In the genomic region with DNA sequence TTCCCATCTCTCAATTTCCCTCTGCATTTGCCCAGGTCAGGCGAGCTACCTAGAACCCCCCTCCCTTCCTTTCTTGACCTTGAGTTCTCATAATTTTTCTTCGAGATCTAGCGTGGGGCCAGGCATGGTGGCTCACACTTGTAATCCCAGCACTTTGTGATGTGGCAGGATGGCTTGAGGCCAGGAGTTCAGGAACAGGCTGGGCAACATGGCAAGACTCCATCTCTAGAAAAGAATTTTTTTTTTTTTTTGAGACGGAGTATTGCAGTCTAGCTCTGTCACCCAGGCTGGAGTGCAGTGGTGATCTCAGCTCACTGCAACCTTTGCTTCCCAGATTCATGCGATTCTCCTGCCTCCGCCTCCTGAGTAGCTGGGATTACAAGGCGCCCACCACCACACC, we compare ENCODE assay signal across 23 cellular contexts. TPM values are rescaled to one million over a fixed set of nuclear protein-coding genes. Genes with fewer than 3 reads are reported as not detected.
A peak's percentile ranks its signal among the peaks of the same experiment; 100 is the strongest.
DNase-seq lines count a peak whose midpoint lies in the region; ATAC-seq, FAIRE-seq and TF ChIP-seq lines count a peak whose summit lies in the region.
"Had no signal": no experiment of that assay in that cellular context is flagged by ENCODE, and none has a peak within 500 bp of the region (broad histone marks: within the 10 kb centered on the region; RNA-seq: fewer than 3 reads in every experiment).

No MANE protein-coding gene starts in this region.

- H3K36me3 ChIP-seq in astrocyte (ENCODE audit: insufficient read depth, low read length) = no peaks in the 10 kb centered on the region
- no peaks in the 10 kb centered on the region for H3K36me3 ChIP-seq in spleen
- H3K36me3 ChIP-seq: BLaER1 treated with 17β-estradiol and CSF1 and Interleukin-3, amounts not matched to agents 10 nM and 100 nM had no signal

- no peak overlapping the region for H3K9ac ChIP-seq in astrocyte (ENCODE audit: low read length)
- H3K9ac ChIP-seq: BLaER1 treated with 17β-estradiol and CSF1 and Interleukin-3, amounts not matched to agents 10 nM and 100 nM had no signal

- FAIRE-seq in astrocyte (lab: Jason Lieb, UNC) = no peak
- FAIRE-seq: A204.1, D721Med, G401.6, GM12891, GM19239 had no signal

- POLR2A ChIA-PET in activated naive CD8-positive, alpha-beta T cell treated with anti-CD3 and anti-CD28 coated beads, Interleukin-2, amount 10 ng/mL, durations not matched to agents 7 days and 5 days (lab: Charles Lee) = no interaction called here

- H3K4me3 Mint-ChIP-seq in activated naive CD8-positive, alpha-beta T cell treated with anti-CD3 and anti-CD28 coated beads, Interleukin-2, amount 10 ng/mL, durations not matched to agents 7 days and 5 days = no peak overlapping the region
- no peak overlapping the region for H3K4me3 Mint-ChIP-seq in activated naive CD8-positive, alpha-beta T cell treated with anti-CD3 and anti-CD28 coated beads for 36 hours
- H3K4me3 Mint-ChIP-seq in astrocyte (ENCODE audit: unreplicated experiment) = peak overlapping the region; percentile 62
- H3K4me3 Mint-ChIP-seq: B cell; CD4-positive, alpha-beta T cell; CD8-positive, alpha-beta T cell had no signal

- H4K20me1 ChIP-seq in astrocyte (ENCODE audit: insufficient read depth, low read length) = no peaks in the 10 kb centered on the region
- H4K20me1 ChIP-seq: BLaER1 treated with 17β-estradiol and CSF1 and Interleukin-3, amounts not matched to agents 10 nM and 100 nM had no signal

- H3K79me2 ChIP-seq in astrocyte (ENCODE audit: insufficient read depth, low read length) = peaks cover 4% of the 10 kb centered on the region

- H3K27ac ChIP-seq in astrocyte (ENCODE audit: low read depth, low read length) (no peak overlapping the region), spleen (no peak overlapping the region)
- H3K27ac ChIP-seq: BLaER1 treated with 17β-estradiol and CSF1 and Interleukin-3, amounts not matched to agents 10 nM and 100 nM; C4-2B had no signal

- no peak for TF ChIP-seq POLR2A in spleen (IDR thresholded peaks at IDR 0.05)

- H3K36me3 Mint-ChIP-seq in activated naive CD8-positive, alpha-beta T cell treated with anti-CD3 and anti-CD28 coated beads, Interleukin-2, amount 10 ng/mL, durations not matched to agents 7 days and 5 days = no peaks in the 10 kb centered on the region
- no peaks in the 10 kb centered on the region for H3K36me3 Mint-ChIP-seq in activated naive CD8-positive, alpha-beta T cell treated with anti-CD3 and anti-CD28 coated beads for 36 hours
- no peaks in the 10 kb centered on the region for H3K36me3 Mint-ChIP-seq in astrocyte (ENCODE audit: low read depth, unreplicated experiment)

- no peaks in the 10 kb centered on the region for H3K9me3 ChIP-seq in astrocyte (ENCODE audit: insufficient read depth, low read depth, low read length)
- H3K9me3 ChIP-seq in spleen = no peaks in the 10 kb centered on the region
- H3K9me3 ChIP-seq: BLaER1 treated with 17β-estradiol and CSF1 and Interleukin-3, amounts not matched to agents 10 nM and 100 nM; Caco-2 had no signal

- intact Hi-C loops in spleen (cut with DNase I; ENCODE audit: low total_unique reads) = no loop called here

- no peak overlapping the region for H3K4me2 ChIP-seq in astrocyte (ENCODE audit: low read length)
- H3K4me2 ChIP-seq: BLaER1 treated with 17β-estradiol and CSF1 and Interleukin-3, amounts not matched to agents 10 nM and 100 nM had no signal

- no peak overlapping the region for H2AFZ ChIP-seq in astrocyte (ENCODE audit: low read depth, low read length)

- H3K4me1 ChIP-seq in astrocyte (ENCODE audit: insufficient read depth, low read length) = no peaks in the 10 kb centered on the region
- peaks cover 0 to 7% (median 2%) of the 10 kb centered on the region in 6 donors for H3K4me1 ChIP-seq in spleen

- DNase-seq in activated naive CD8-positive, alpha-beta T cell treated with anti-CD3 and anti-CD28 coated beads, Interleukin-2, amount 10 ng/mL, durations not matched to agents 7 days and 5 days = no peak
- DNase-seq in activated naive CD8-positive, alpha-beta T cell treated with anti-CD3 and anti-CD28 coated beads for 36 hours = no peak
- DNase-seq in astrocyte (ENCODE audit: low read depth) (no peak), spleen (peak; percentile 29), NCI-H1694 (lab: John Stamatoyannopoulos, UW) (no peak)
- DNase-seq in NK-92 treated with Interleukin-12 subunit alpha and Interleukin-12 subunit beta, amount 100 ng/mL, for 24 hours (lab: John Stamatoyannopoulos, UW) = no peak
- DNase-seq: 8988T; ACHN; AML-193; Caco-2; Calu3; CD4-positive, alpha-beta T cell; CD8-positive, alpha-beta T cell; DMS79 treated with DMSO at 0.1 percent for 48 hours; GF-D8 had no signal

- 82 to 89% (median 86%) methylated on average over 7 of the region's 7 CpGs for WGBS in spleen, 5 donors

- no peaks in the 10 kb centered on the region for H3K9me3 Mint-ChIP-seq in activated naive CD8-positive, alpha-beta T cell treated with anti-CD3 and anti-CD28 coated beads, Interleukin-2, amount 10 ng/mL, durations not matched to agents 7 days and 5 days
- no peaks in the 10 kb centered on the region for H3K9me3 Mint-ChIP-seq in activated naive CD8-positive, alpha-beta T cell treated with anti-CD3 and anti-CD28 coated beads for 36 hours
- no peaks in the 10 kb centered on the region for H3K9me3 Mint-ChIP-seq in astrocyte (ENCODE audit: unreplicated experiment)
- H3K9me3 Mint-ChIP-seq: CD4-positive, alpha-beta T cell; CD8-positive, alpha-beta T cell had no signal

- H3K4me1 Mint-ChIP-seq in activated naive CD8-positive, alpha-beta T cell treated with anti-CD3 and anti-CD28 coated beads, Interleukin-2, amount 10 ng/mL, durations not matched to agents 7 days and 5 days = no peaks in the 10 kb centered on the region
- H3K4me1 Mint-ChIP-seq in activated naive CD8-positive, alpha-beta T cell treated with anti-CD3 and anti-CD28 coated beads for 36 hours = no peaks in the 10 kb centered on the region
- H3K4me1 Mint-ChIP-seq in astrocyte (ENCODE audit: low read depth, unreplicated experiment) = peaks cover 7% of the 10 kb centered on the region

- H3K27me3 ChIP-seq in astrocyte (ENCODE audit: insufficient read depth, low read length) (no peaks in the 10 kb centered on the region), spleen (replicated peaks in 1 of 7) (no peaks in the 10 kb centered on the region)

- TF ChIP-seq CTCF in astrocyte (IDR thresholded peaks at IDR 0.05; ENCODE audit: insufficient read depth, low read depth, low read length) = no peak
- no peak for TF ChIP-seq CTCF in spleen (IDR thresholded peaks at IDR 0.05 in 8 of 11, conservative IDR thresholded peaks at IDR 0.05 in 3 of 11)

- H3K27ac Mint-ChIP-seq in activated naive CD8-positive, alpha-beta T cell treated with anti-CD3 and anti-CD28 coated beads, Interleukin-2, amount 10 ng/mL, durations not matched to agents 7 days and 5 days = peak overlapping the region; percentile 75
- H3K27ac Mint-ChIP-seq in activated naive CD8-positive, alpha-beta T cell treated with anti-CD3 and anti-CD28 coated beads for 36 hours = no peak overlapping the region
- no peak overlapping the region for H3K27ac Mint-ChIP-seq in astrocyte (ENCODE audit: unreplicated experiment)
- H3K27ac Mint-ChIP-seq: B cell; CD4-positive, alpha-beta T cell; CD8-positive, alpha-beta T cell had no signal

- H3K27me3 Mint-ChIP-seq in activated naive CD8-positive, alpha-beta T cell treated with anti-CD3 and anti-CD28 coated beads, Interleukin-2, amount 10 ng/mL, durations not matched to agents 7 days and 5 days = no peaks in the 10 kb centered on the region
- no peaks in the 10 kb centered on the region for H3K27me3 Mint-ChIP-seq in activated naive CD8-positive, alpha-beta T cell treated with anti-CD3 and anti-CD28 coated beads for 36 hours
- no peaks in the 10 kb centered on the region for H3K27me3 Mint-ChIP-seq in astrocyte (ENCODE audit: low read depth, unreplicated experiment)
- H3K27me3 Mint-ChIP-seq: B cell; CD4-positive, alpha-beta T cell had no signal

- ATAC-seq in activated naive CD8-positive, alpha-beta T cell treated with anti-CD3 and anti-CD28 coated beads, Interleukin-2, amount 10 ng/mL, durations not matched to agents 7 days and 5 days (ENCODE audit: low read depth) = no peak
- ATAC-seq: CD8-positive, alpha-beta T cell had no signal

- H3K4me3 ChIP-seq in astrocyte (ENCODE audit: insufficient read depth, low read depth, low read length) (no peak overlapping the region), spleen (no peak overlapping the region)
- H3K4me3 ChIP-seq: BLaER1 treated with 17β-estradiol and CSF1 and Interleukin-3, amounts not matched to agents 10 nM and 100 nM had no signal

RNA-seq across cellular contexts. Expression of a gene that starts 4.5 kb away (rescaled TPM):
- total RNA-seq in activated naive CD8-positive, alpha-beta T cell treated with anti-CD3 and anti-CD28 coated beads, Interleukin-2, amount 10 ng/mL, durations not matched to agents 7 days and 5 days = 10 to 100 TPM; 23.9 to 24.1 TPM
- 10 to 100 TPM; 11.0 to 11.9 TPM for total RNA-seq in activated naive CD8-positive, alpha-beta T cell treated with anti-CD3 and anti-CD28 coated beads for 36 hours
- 30.3 and 30.5 TPM in 2 replicates for total RNA-seq in astrocyte
- 10 to 100 TPM in 5 of 7 donors, 1 to 10 TPM in 2; 9.8 to 20.8 (median 14.2) TPM for total RNA-seq in spleen
- 1 to 10 TPM; 5.0 to 8.8 (median 7.3) TPM for polyA plus RNA-seq in spleen

RNA-seq across cellular contexts. Expression of a gene that starts 17.3 kb away (rescaled TPM):
- total RNA-seq in activated naive CD8-positive, alpha-beta T cell treated with anti-CD3 and anti-CD28 coated beads, Interleukin-2, amount 10 ng/mL, durations not matched to agents 7 days and 5 days = 100 to 1,000 TPM; 200 to 214 TPM
- total RNA-seq in activated naive CD8-positive, alpha-beta T cell treated with anti-CD3 and anti-CD28 coated beads for 36 hours = 100 to 1,000 TPM; 165 to 169 TPM
- total RNA-seq in astrocyte (50.0 and 66.0 TPM in 2 replicates), spleen (10 to 100 TPM; 25.1 to 36.3 (median 32.0) TPM)
- 10 to 100 TPM; 46.4 to 62.3 (median 57.8) TPM for polyA plus RNA-seq in spleen

RNA-seq across cellular contexts. Expression of a gene that starts 28.3 kb away (rescaled TPM):
- total RNA-seq in activated naive CD8-positive, alpha-beta T cell treated with anti-CD3 and anti-CD28 coated beads, Interleukin-2, amount 10 ng/mL, durations not matched to agents 7 days and 5 days = 10 to 100 TPM; 56.2 to 59.2 TPM
- total RNA-seq in activated naive CD8-positive, alpha-beta T cell treated with anti-CD3 and anti-CD28 coated beads for 36 hours = 10 to 100 TPM; 98.7 to 98.8 TPM
- total RNA-seq in astrocyte (64.4 and 73.5 TPM in 2 replicates), spleen (10 to 100 TPM; 27.1 to 58.6 (median 38.5) TPM)
- polyA plus RNA-seq in spleen = 10 to 100 TPM; 36.6 to 47.4 (median 41.0) TPM

RNA-seq across cellular contexts. Expression of a gene that starts 34.2 kb away (rescaled TPM):
- 10 to 100 TPM; 58.8 to 62.6 TPM for total RNA-seq in activated naive CD8-positive, alpha-beta T cell treated with anti-CD3 and anti-CD28 coated beads, Interleukin-2, amount 10 ng/mL, durations not matched to agents 7 days and 5 days
- total RNA-seq in activated naive CD8-positive, alpha-beta T cell treated with anti-CD3 and anti-CD28 coated beads for 36 hours = 100 to 1,000 TPM; 146 to 156 TPM
- 36.0 and 51.6 TPM in 2 replicates for total RNA-seq in astrocyte
- 10 to 100 TPM; 11.3 to 57.4 (median 21.1) TPM for total RNA-seq in spleen
- 10 to 100 TPM; 20.2 to 30.4 (median 23.5) TPM for polyA plus RNA-seq in spleen

RNA-seq across cellular contexts. Expression of a gene that starts 35.3 kb away (rescaled TPM):
- total RNA-seq in activated naive CD8-positive, alpha-beta T cell treated with anti-CD3 and anti-CD28 coated beads, Interleukin-2, amount 10 ng/mL, durations not matched to agents 7 days and 5 days = 10 to 100 TPM; 22.5 to 22.6 TPM
- 10 to 100 TPM; 12.1 to 12.9 TPM for total RNA-seq in activated naive CD8-positive, alpha-beta T cell treated with anti-CD3 and anti-CD28 coated beads for 36 hours
- total RNA-seq in astrocyte = 13.1 and 13.6 TPM in 2 replicates
- 10 to 100 TPM; 12.4 to 19.1 (median 16.2) TPM for total RNA-seq in spleen
- 1 to 10 TPM; 4.0 to 8.3 (median 6.1) TPM for polyA plus RNA-seq in spleen
